In genomic region chrX:151680805-151681204, GRCh38 we compare ENCODE assay signal across 8 cellular contexts.
DNase-seq lines count a peak whose midpoint lies in the region; ATAC-seq and TF ChIP-seq lines count a peak whose summit lies in the region.

No MANE protein-coding gene starts in this region.

- ATAC-seq in GM21367 (IDR thresholded peaks at IDR 0.05; ENCODE audit: unreplicated experiment) (peak; percentile 82), HG03439 (IDR thresholded peaks at IDR 0.05; ENCODE audit: unreplicated experiment) (no peak)
- ATAC-seq in stimulated activated naive CD8-positive, alpha-beta T cell treated with anti-CD3 and anti-CD28 coated beads, Interleukin-15, Interleukin-2, amounts not matched to agents 100 U/mL and 50 U/mL, for 24 hours = no peak

- TF ChIP-seq CTCF in LNCAP (IDR thresholded peaks at IDR 0.05) (peak; percentile 61), WI38 (IDR thresholded peaks at IDR 0.05; ENCODE audit: low read depth, low read length) (peak; percentile 19; the same call in 1 of the 2 replicates)

- no peak overlapping the region for H3K4me3 ChIP-seq in WI38 (ENCODE audit: low read depth, low read length)

- DNase-seq in EH (ENCODE audit: low read depth) (peak; percentile 30), cerebellar cortex (ENCODE audit: low spot score) (peak; percentile 19), midbrain (lab: John Stamatoyannopoulos, UW) (peak; percentile 17)
- DNase-seq in stimulated activated naive CD8-positive, alpha-beta T cell treated with anti-CD3 and anti-CD28 coated beads, Interleukin-15, Interleukin-2, amounts not matched to agents 100 U/mL and 50 U/mL, for 24 hours = peak; percentile 63
